ENCODE assay signal across 8 cellular contexts in genomic region chr17:79045830-79046500, GRCh38. TPM values are rescaled to one million over a fixed set of nuclear protein-coding genes. Genes with fewer than 3 reads are reported as not detected.
DNase-seq lines count a peak whose midpoint lies in the region; ATAC-seq and TF ChIP-seq lines count a peak whose summit lies in the region.

No MANE protein-coding gene starts in this region.

- in situ Hi-C loops in GM13976 (cut with MboI; ENCODE audit: low sequenced_read_pairs, unreplicated experiment), result no loop called here

- ATAC-seq in left lobe of liver (peak; percentile 93), GM19023 (IDR thresholded peaks at IDR 0.05; ENCODE audit: unreplicated experiment) (no peak)

- DNase-seq in 8988T (peak; percentile 78), GM13976 (ENCODE audit: low spot score) (peak; percentile 89), NCI-H345 (lab: John Stamatoyannopoulos, UW) (peak; percentile 82), cerebellum (ENCODE audit: low spot score) (peak; percentile 82), left lobe of liver (ENCODE audit: low spot score) (peak; percentile 70)
- peak; percentile 48 for DNase-seq in activated CD4-positive, alpha-beta T cell treated with anti-CD3 and anti-CD28 coated beads for 1 hour
- DNase-seq in stimulated activated CD4-positive, alpha-beta T cell treated with anti-CD3 and anti-CD28 coated beads, Interleukin-4, amount 100 ng/mL, for 4 hours, result peak; percentile 36 to 61

- peak; percentile 91 for TF ChIP-seq CTCF in GM13976 (IDR thresholded peaks at IDR 0.05; ENCODE audit: borderline replicate concordance, control extremely low read depth, extremely low read depth, insufficient read depth, missing control alignments)

RNA-seq across cellular contexts. Expression of gene C1QTNF1, which starts 22.0 kb away (rescaled TPM):
- total RNA-seq in cerebellum (0.73 TPM), left lobe of liver (15.5 TPM)

RNA-seq across cellular contexts. Expression of gene ENGASE, which starts 28.7 kb away (rescaled TPM):
- total RNA-seq in cerebellum (12.5 TPM), left lobe of liver (47.9 TPM)

RNA-seq across cellular contexts. Expression of gene CANT1, which starts 36.4 kb away (rescaled TPM):
- 17.7 TPM for total RNA-seq in cerebellum
- total RNA-seq in left lobe of liver, result 20.4 TPM
